In the genomic region with DNA sequence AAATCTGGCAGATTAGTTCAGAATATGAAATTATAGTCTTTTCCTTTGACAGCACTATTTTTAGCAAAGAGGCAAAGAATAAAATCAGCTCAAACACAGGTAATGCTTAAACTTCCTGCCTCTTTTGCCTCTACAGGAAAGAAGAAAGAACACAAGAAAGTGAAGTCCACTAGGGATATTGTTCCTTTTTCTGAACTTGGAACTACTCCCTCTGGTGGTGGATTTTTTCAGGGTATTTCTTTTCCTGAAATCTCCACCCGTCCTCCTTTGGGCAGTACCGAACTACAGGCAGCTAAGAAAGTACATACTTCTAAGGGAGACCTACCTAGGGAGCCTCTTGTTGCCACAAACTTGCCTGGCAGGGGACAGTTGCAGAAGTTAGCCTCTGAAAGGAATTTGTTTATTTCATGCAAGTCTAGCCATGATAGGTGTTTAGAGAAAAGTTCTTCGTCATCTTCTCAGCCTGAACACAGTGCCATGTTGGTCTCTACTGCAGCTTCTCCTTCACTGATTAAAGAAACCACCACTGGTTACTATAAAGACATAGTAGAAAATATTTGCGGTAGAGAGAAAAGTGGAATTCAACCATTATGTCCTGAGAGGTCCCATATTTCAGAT, we compare ENCODE assay signal across 8 cellular contexts. TPM values are rescaled to one million over a fixed set of nuclear protein-coding genes. Genes with fewer than 3 reads are reported as not detected.
DNase-seq lines count a peak whose midpoint lies in the region; ATAC-seq and TF ChIP-seq lines count a peak whose summit lies in the region.

No MANE protein-coding gene starts in this region.

- TF ChIP-seq CTCF in esophagus muscularis mucosa (IDR thresholded peaks at IDR 0.05) (peak; percentile 37 to 62 (median 45)), retinal pigment epithelial cell (conservative IDR thresholded peaks at IDR 0.05; ENCODE audit: low read depth, low read length) (peak; percentile 63)

- no peak for TF ChIP-seq POLR2A in esophagus muscularis mucosa (IDR thresholded peaks at IDR 0.05; ENCODE audit: low read depth)

- intact Hi-C loops in esophagus muscularis mucosa (cut with DNase I) = no loop called here

- 65% methylated on average over 4 of the region's 4 CpGs for WGBS in esophagus muscularis mucosa

- DNase-seq in NCI-H510A treated with DMSO at 0.1 percent for 48 hours (lab: John Stamatoyannopoulos, UW) = peak; percentile 18
- no peak for DNase-seq in NCI-H510A (lab: John Stamatoyannopoulos, UW)
- peak; percentile 86 for DNase-seq in HT-29 (ENCODE audit: low spot score)
- peak; percentile 62 for DNase-seq in SK-N-DZ (ENCODE audit: low spot score)
- no peak for DNase-seq in esophagus muscularis mucosa (ENCODE audit: extremely low spot score)
- DNase-seq in retinal pigment epithelial cell (ENCODE audit: low read depth) = no peak
- DNase-seq in NK-92 treated with Interleukin-12 subunit alpha and Interleukin-12 subunit beta, amount 100 ng/mL, for 24 hours (lab: John Stamatoyannopoulos, UW) = no peak

- ATAC-seq in GM18861 (IDR thresholded peaks at IDR 0.05; ENCODE audit: unreplicated experiment) = no peak

- H3K4me1 ChIP-seq in esophagus muscularis mucosa = peaks cover 0 to 3% (median 0%) of the 10 kb centered on the region in 4 donors

- no peak for TF ChIP-seq EP300 in esophagus muscularis mucosa (IDR thresholded peaks at IDR 0.05)

- H3K4me3 ChIP-seq in esophagus muscularis mucosa = no peak overlapping the region
- no peak overlapping the region for H3K4me3 ChIP-seq in retinal pigment epithelial cell (ENCODE audit: low read length)

- H3K9me3 ChIP-seq in esophagus muscularis mucosa = no peaks in the 10 kb centered on the region

- H3K27me3 ChIP-seq in esophagus muscularis mucosa = no peaks in the 10 kb centered on the region

- H3K36me3 ChIP-seq in esophagus muscularis mucosa = peaks cover 16 to 82% (median 47%) of the 10 kb centered on the region in 4 donors

- H3K27ac ChIP-seq in esophagus muscularis mucosa (replicated peaks in 1 of 4) = no peak overlapping the region

RNA-seq across cellular contexts. Expression of a gene that starts 17.4 kb away (rescaled TPM):
- 158 and 176 TPM in 2 replicates for total RNA-seq in HT-29 (2014; rRNA removed; shearing (Covaris generic))
- 372 and 415 TPM in 2 replicates for polyA plus RNA-seq in SK-N-DZ (2014; cell fraction: cytosol; rRNA removed)
- polyA plus RNA-seq in SK-N-DZ (2014; cell fraction: nucleus; rRNA removed) = 248 and 287 TPM in 2 replicates
- total RNA-seq in esophagus muscularis mucosa = 10 to 100 TPM; 37.1 to 54.8 (median 49.8) TPM

Comparison
In these comparisons a context has a peak if more than half of its experiments do, and no peak if none do; other contexts are left out.
1. DNase-seq: peak in NCI-H510A treated with DMSO at 0.1 percent for 48 hours (single experiment), HT-29 (single experiment) and SK-N-DZ (single experiment); none in NCI-H510A (single experiment), esophagus muscularis mucosa (single experiment), retinal pigment epithelial cell (single experiment) and NK-92 treated with Interleukin-12 subunit alpha and Interleukin-12 subunit beta, amount 100 ng/mL, for 24 hours (single experiment).